Comparison of ENCODE assay signal across 1 cellular context in the genomic region with DNA sequence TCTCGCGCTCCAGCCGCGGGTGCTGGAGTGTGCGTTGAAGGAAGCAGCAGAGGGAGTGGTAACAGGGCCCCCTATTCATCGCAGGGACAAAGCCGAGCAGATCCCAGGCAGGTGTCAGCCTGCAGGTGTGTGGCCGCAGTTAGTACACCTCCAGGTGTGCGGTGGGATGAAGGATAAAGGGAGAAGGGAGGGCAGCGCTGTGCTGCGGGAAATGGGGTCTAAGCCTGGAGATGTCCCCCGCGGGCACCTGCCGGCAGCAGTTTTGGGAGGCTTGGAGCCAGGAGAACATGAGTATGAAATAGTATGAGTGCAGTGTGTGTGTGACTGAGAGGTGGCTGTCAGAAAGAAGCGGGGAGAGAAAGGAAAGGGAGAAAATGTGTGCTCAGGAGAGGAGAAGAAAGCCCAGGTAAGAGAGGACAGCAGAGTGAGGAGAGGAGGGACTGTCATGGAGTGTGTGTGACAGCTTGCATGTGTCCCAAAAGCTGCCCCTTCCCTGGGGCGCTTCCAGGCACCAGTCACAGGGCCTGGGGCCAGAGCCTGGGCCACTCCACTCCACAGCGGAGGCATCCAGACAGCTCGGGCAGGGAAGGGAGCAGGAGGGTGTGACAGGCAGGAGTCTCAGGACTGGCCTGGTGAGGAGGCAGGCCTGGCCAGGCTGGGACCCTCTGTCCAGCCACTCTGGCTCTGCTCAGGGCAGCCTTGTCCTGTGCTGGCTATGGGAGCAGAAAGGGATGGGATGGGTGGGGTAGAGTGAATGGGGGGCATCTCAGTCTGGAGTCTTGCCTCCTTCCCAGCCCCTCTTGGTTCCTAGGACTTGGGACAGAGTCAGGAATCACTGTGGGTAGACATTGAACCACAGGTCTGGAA.
TF ChIP-seq lines count a peak whose summit lies in the region.

No MANE protein-coding gene starts in this region.

TF ChIP-seq in endothelial cell of umbilical vein, 7 proteins besides CTCF, POLR2A, EP300 and RAD21:
- TF ChIP-seq MAX (IDR thresholded peaks at IDR 0.05; ENCODE audit: insufficient read depth, insufficient read length) (no peak), GATA2 (IDR thresholded peaks at IDR 0.05; ENCODE audit: insufficient read depth, insufficient read length, low read depth, low read length) (no peak), FOS (IDR thresholded peaks at IDR 0.05; ENCODE audit: borderline replicate concordance, insufficient read depth, low read length) (no peak), MYC (IDR thresholded peaks at IDR 0.05; ENCODE audit: low read depth, low read length) (no peak), EZH2 (IDR thresholded peaks at IDR 0.05; ENCODE audit: borderline replicate concordance, low read depth, low read length, severe bottlenecking) (no peak), POLR2AphosphoS5 (IDR thresholded peaks at IDR 0.05; ENCODE audit: insufficient read depth, low read depth, low read length) (no peak), JUN (IDR thresholded peaks at IDR 0.05; ENCODE audit: borderline replicate concordance, insufficient read depth, insufficient read length, low read depth) (no peak)
